10 cellular contexts compared by ENCODE assay signal in the genomic region with DNA sequence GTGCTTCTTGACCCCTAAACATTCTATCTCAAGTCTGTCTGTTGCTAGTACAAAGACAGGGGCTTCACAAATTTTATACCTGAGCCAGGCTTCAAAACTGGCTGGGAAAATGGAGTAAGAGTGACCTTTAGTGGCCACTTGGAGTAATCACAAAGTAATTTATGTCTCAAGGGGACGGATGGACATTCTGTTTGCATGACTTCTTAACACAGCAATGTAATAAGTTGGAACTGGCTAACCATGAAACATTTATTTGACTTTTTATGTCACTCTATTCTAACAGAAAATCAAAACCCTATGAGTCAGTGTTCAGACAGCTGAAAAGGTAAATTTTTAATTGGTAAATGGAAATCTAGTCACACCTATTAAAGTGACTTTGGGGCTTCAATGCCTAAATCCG.
DNase-seq lines count a peak whose midpoint lies in the region; ATAC-seq, FAIRE-seq and TF ChIP-seq lines count a peak whose summit lies in the region.
"Had no signal": no experiment of that assay in that cellular context is flagged by ENCODE, and none has a peak within 500 bp of the region (broad histone marks: within the 10 kb centered on the region; RNA-seq: fewer than 3 reads in every experiment).

No MANE protein-coding gene starts in this region.

- TF ChIP-seq EP300 in A549 (IDR thresholded peaks at IDR 0.05) = no peak

- no peaks in the 10 kb centered on the region for H3K9me3 ChIP-seq in A549

- CTCF ChIA-PET in A549 (lab: Yijun Ruan, JAX) = interaction anchor here (1.0 to 4.5 kb wide), 3 partner anchors 335 to 1534 kb away, joined by 3 to 18 read pairs (median 3); no protein-coding TSS in a partner anchor

- no peaks in the 10 kb centered on the region for H3K9me3 Mint-ChIP-seq in osteocyte (ENCODE audit: unreplicated experiment)
- H3K9me3 Mint-ChIP-seq in natural killer cell treated with Interleukin-12 subunit alpha and Interleukin-12 subunit beta and Interleukin-15 and Interleukin-18, amount 100 ng/mL, for 72 hours = no peaks in the 10 kb centered on the region
- H3K9me3 Mint-ChIP-seq: dendritic cell treated with granulocyte-macrophage colony-stimulating factor and Interleukin-4, amounts not matched to agents 40 ng/mL and 50 ng/mL, for 4 days had no signal

- no peaks in the 10 kb centered on the region for H3K27me3 Mint-ChIP-seq in osteocyte (ENCODE audit: unreplicated experiment)
- no peaks in the 10 kb centered on the region for H3K27me3 Mint-ChIP-seq in natural killer cell treated with Interleukin-12 subunit alpha and Interleukin-12 subunit beta and Interleukin-15 and Interleukin-18, amount 100 ng/mL, for 72 hours
- H3K27me3 Mint-ChIP-seq: dendritic cell treated with granulocyte-macrophage colony-stimulating factor and Interleukin-4, amounts not matched to agents 40 ng/mL and 50 ng/mL, for 4 days had no signal

- no peak overlapping the region for H3K4me2 ChIP-seq in A549

- 24% methylated on average over 2 of the region's 2 CpGs for WGBS in A549 (ENCODE audit: missing lambda C conversion rate)

- FAIRE-seq in A549 (lab: Jason Lieb, UNC) = no peak
- FAIRE-seq: GM18507 had no signal

- peak; percentile 3 to 53 for DNase-seq in A549 (ENCODE audit: low read depth in 1 of 2, low spot score in 1 of 2)
- peak; percentile 17 for DNase-seq in HuH-7 (ENCODE audit: low spot score)
- DNase-seq in RPMI8226 = peak; percentile 13
- DNase-seq in fibroblast of mammary gland (ENCODE audit: low read depth) = peak; percentile 92
- no peak for DNase-seq in osteocyte (ENCODE audit: extremely low spot score, unreplicated experiment)
- DNase-seq in natural killer cell treated with Interleukin-12 subunit alpha and Interleukin-12 subunit beta and Interleukin-15 and Interleukin-18, amount 100 ng/mL, for 72 hours (ENCODE audit: low spot score) = no peak

- TF ChIP-seq RAD21 in A549 (conservative IDR thresholded peaks at IDR 0.05 in 1 of 2, IDR thresholded peaks at IDR 0.05 in 1 of 2) = peak; percentile 73 to 77

- H3K4me3 ChIP-seq in A549 (no peak overlapping the region), fibroblast of mammary gland (ENCODE audit: control insufficient read depth, low read depth, low read length) (no peak overlapping the region)

- H3K27ac Mint-ChIP-seq in osteocyte (ENCODE audit: unreplicated experiment) = peak overlapping the region; percentile 0
- H3K27ac Mint-ChIP-seq in natural killer cell treated with Interleukin-12 subunit alpha and Interleukin-12 subunit beta and Interleukin-15 and Interleukin-18, amount 100 ng/mL, for 72 hours = no peak overlapping the region
- H3K27ac Mint-ChIP-seq: dendritic cell treated with granulocyte-macrophage colony-stimulating factor and Interleukin-4, amounts not matched to agents 40 ng/mL and 50 ng/mL, for 4 days had no signal

- ATAC-seq in A549 = peak; percentile 56 to 79; a peak in 4 of 6 replicates
- ATAC-seq in GM18511 (IDR thresholded peaks at IDR 0.05; ENCODE audit: unreplicated experiment) = peak; percentile 74
- ATAC-seq in natural killer cell treated with Interleukin-12 subunit alpha and Interleukin-12 subunit beta and Interleukin-15 and Interleukin-18, amount 100 ng/mL, for 72 hours = no peak
- no peak for ATAC-seq in HG03457 (IDR thresholded peaks at IDR 0.05; ENCODE audit: unreplicated experiment)

- TF ChIP-seq POLR2A in A549 (IDR thresholded peaks at IDR 0.05; ENCODE audit: low read length) = no peak

- H3K27ac ChIP-seq in A549 = no peak overlapping the region

- H3K36me3 Mint-ChIP-seq in osteocyte (ENCODE audit: unreplicated experiment) = no peaks in the 10 kb centered on the region
- no peaks in the 10 kb centered on the region for H3K36me3 Mint-ChIP-seq in natural killer cell treated with Interleukin-12 subunit alpha and Interleukin-12 subunit beta and Interleukin-15 and Interleukin-18, amount 100 ng/mL, for 72 hours

- H3K4me1 ChIP-seq in A549 = no peaks in the 10 kb centered on the region

- H3K4me3 Mint-ChIP-seq in osteocyte (ENCODE audit: unreplicated experiment) = no peak overlapping the region
- H3K4me3 Mint-ChIP-seq in natural killer cell treated with Interleukin-12 subunit alpha and Interleukin-12 subunit beta and Interleukin-15 and Interleukin-18, amount 100 ng/mL, for 72 hours = no peak overlapping the region
- H3K4me3 Mint-ChIP-seq: dendritic cell treated with granulocyte-macrophage colony-stimulating factor and Interleukin-4, amounts not matched to agents 40 ng/mL and 50 ng/mL, for 4 days had no signal

- POLR2A ChIA-PET in A549 (lab: Yijun Ruan, JAX) = no interaction called here

- H3K4me1 Mint-ChIP-seq in osteocyte (ENCODE audit: unreplicated experiment) = peaks cover 21% of the 10 kb centered on the region
- H3K4me1 Mint-ChIP-seq in natural killer cell treated with Interleukin-12 subunit alpha and Interleukin-12 subunit beta and Interleukin-15 and Interleukin-18, amount 100 ng/mL, for 72 hours (ENCODE audit: low read depth in 2 of 2) = no peaks in the 10 kb centered on the region

- TF ChIP-seq CTCF in A549 (IDR thresholded peaks at IDR 0.05) (peak; percentile 59), fibroblast of mammary gland (conservative IDR thresholded peaks at IDR 0.05; ENCODE audit: control insufficient read depth, insufficient read depth, low read depth, low read length) (peak; percentile 74), osteocyte (IDR thresholded peaks at IDR 0.05) (peak; percentile 82)

TF ChIP-seq in A549, 52 proteins besides CTCF, POLR2A, EP300 and RAD21:
- TF ChIP-seq, protein P1, sequence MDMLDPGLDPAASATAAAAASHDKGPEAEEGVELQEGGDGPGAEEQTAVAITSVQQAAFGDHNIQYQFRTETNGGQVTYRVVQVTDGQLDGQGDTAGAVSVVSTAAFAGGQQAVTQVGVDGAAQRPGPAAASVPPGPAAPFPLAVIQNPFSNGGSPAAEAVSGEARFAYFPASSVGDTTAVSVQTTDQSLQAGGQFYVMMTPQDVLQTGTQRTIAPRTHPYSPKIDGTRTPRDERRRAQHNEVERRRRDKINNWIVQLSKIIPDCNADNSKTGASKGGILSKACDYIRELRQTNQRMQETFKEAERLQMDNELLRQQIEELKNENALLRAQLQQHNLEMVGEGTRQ (IDR thresholded peaks at IDR 0.05) = no peak
- peak; percentile 57 for TF ChIP-seq SMC3 (IDR thresholded peaks at IDR 0.05)

Comparison
In these comparisons a context has a peak if more than half of its experiments do, and no peak if none do; other contexts are left out.
1. ATAC-seq: peak in A549 (2 of 2) and GM18511 (single experiment); none in natural killer cell treated with Interleukin-12 subunit alpha and Interleukin-12 subunit beta and Interleukin-15 and Interleukin-18, amount 100 ng/mL, for 72 hours (0 of 2) and HG03457 (single experiment).
2. DNase-seq: peak in A549 (2 of 2), HuH-7 (single experiment), RPMI8226 (single experiment) and fibroblast of mammary gland (single experiment); none in osteocyte (single experiment) and natural killer cell treated with Interleukin-12 subunit alpha and Interleukin-12 subunit beta and Interleukin-15 and Interleukin-18, amount 100 ng/mL, for 72 hours (single experiment).
3. Peak in every context shown above with its lines, with median percentiles within 50 percentile points of each other: CTCF ChIP-seq.